28 cellular contexts compared by ENCODE assay signal in genomic region chr13:98228661-98229349, GRCh38. TPM values are rescaled to one million over a fixed set of nuclear protein-coding genes. Genes with fewer than 3 reads are reported as not detected.
DNase-seq lines count a peak whose midpoint lies in the region; ATAC-seq, FAIRE-seq and TF ChIP-seq lines count a peak whose summit lies in the region.
"Had no signal": no experiment of that assay in that cellular context is flagged by ENCODE, and none has a peak within 500 bp of the region (broad histone marks: within the 10 kb centered on the region; RNA-seq: fewer than 3 reads in every experiment).

No MANE protein-coding gene starts in this region.

- H3K27ac ChIP-seq in pancreas (no peak overlapping the region), right cardiac atrium (ENCODE audit: low read length) (no peak overlapping the region)
- H3K27ac ChIP-seq: HL-60, prostate gland, SK-N-MC, testis had no signal

- 65 to 66% methylated on average over 3 of the region's 3 CpGs for WGBS in pancreas, 2 donors
- WGBS in right cardiac atrium, result 74% methylated on average over 3 of the region's 3 CpGs

- TF ChIP-seq CTCF in pancreas (IDR thresholded peaks at IDR 0.05), result no peak

- H3K27me3 ChIP-seq in adipocyte (replicated peaks; ENCODE audit: control insufficient read depth, insufficient read depth, low read length), result no peaks in the 10 kb centered on the region
- no peaks in the 10 kb centered on the region for H3K27me3 ChIP-seq in pancreas
- H3K27me3 ChIP-seq in right cardiac atrium (ENCODE audit: control insufficient read depth, insufficient read depth), result no peaks in the 10 kb centered on the region
- H3K27me3 ChIP-seq: testis had no signal

- H3K36me3 ChIP-seq in adipocyte (ENCODE audit: control insufficient read depth, insufficient read depth, low read length, severe bottlenecking) (no peaks in the 10 kb centered on the region), pancreas (no peaks in the 10 kb centered on the region)
- H3K36me3 ChIP-seq: prostate gland had no signal

- peak; percentile 81 for DNase-seq in GM03348 (ENCODE audit: low spot score)
- DNase-seq in adipocyte (ENCODE audit: low read depth), result peak; percentile 79
- peak; percentile 48 for DNase-seq in fibroblast of the conjunctiva (ENCODE audit: low read depth)
- no peak for DNase-seq in pancreas
- DNase-seq in right cardiac atrium, result no peak
- DNase-seq in central memory CD4-positive, alpha-beta T cell, result no peak
- no peak for DNase-seq in NK-92 (lab: John Stamatoyannopoulos, UW; ENCODE audit: unreplicated experiment)
- DNase-seq: activated CD4-positive, CD25-positive, alpha-beta regulatory T cell treated with anti-CD3 and anti-CD28 coated beads, Interleukin-2, amount 50 U/mL, for 72 hours; activated CD8-positive, alpha-beta T cell treated with anti-CD3 and anti-CD28 coated beads for 36 hours; caudate nucleus; CD4-positive, CD25-positive, alpha-beta regulatory T cell; DND-41; Karpas-422; kidney; NCI-H1436; NCI-H345; stimulated activated naive CD8-positive, alpha-beta T cell treated with anti-CD3 and anti-CD28 coated beads, Interleukin-15, Interleukin-2, amounts not matched to agents 100 U/mL and 50 U/mL, for 24 hours; T-helper 17 cell; testis had no signal

- H3K9me3 ChIP-seq in adipocyte (ENCODE audit: control insufficient read depth, low read length), result no peaks in the 10 kb centered on the region
- H3K9me3 ChIP-seq in pancreas, result no peaks in the 10 kb centered on the region
- no peaks in the 10 kb centered on the region for H3K9me3 ChIP-seq in right cardiac atrium (ENCODE audit: control insufficient read depth, low read length)
- H3K9me3 ChIP-seq: prostate gland, testis had no signal

- ATAC-seq in pancreas (peak in 3 of 4 donors; percentile 21 to 32 (median 23)), right cardiac atrium (no peak), HG03520 (IDR thresholded peaks at IDR 0.05; ENCODE audit: unreplicated experiment) (no peak)
- ATAC-seq: activated CD8-positive, alpha-beta T cell treated with anti-CD3 and anti-CD28 coated beads for 36 hours; HCT116; stimulated activated naive CD8-positive, alpha-beta T cell treated with anti-CD3 and anti-CD28 coated beads, Interleukin-15, Interleukin-2, amounts not matched to agents 100 U/mL and 50 U/mL, for 24 hours; T-helper 17 cell had no signal

- peak overlapping the region; percentile 47 for H3K9ac ChIP-seq in adipocyte (ENCODE audit: low read length)

- H3K4me3 ChIP-seq in adipocyte (ENCODE audit: low read length), result peak overlapping the region; percentile 43
- H3K4me3 ChIP-seq in pancreas, result no peak overlapping the region
- H3K4me3 ChIP-seq in right cardiac atrium (ENCODE audit: low read length), result no peak overlapping the region
- H3K4me3 ChIP-seq: prostate gland, SK-N-MC, testis had no signal

- no peak for FAIRE-seq in pancreas (lab: Jason Lieb, UNC)
- FAIRE-seq: kidney, urothelium cell line had no signal

- H3K4me1 ChIP-seq in adipocyte (ENCODE audit: control insufficient read depth, insufficient read depth, low read length) (peaks cover 26% of the 10 kb centered on the region), pancreas (peaks cover 8 to 11% (median 8%) of the 10 kb centered on the region in 3 donors), right cardiac atrium (ENCODE audit: control insufficient read depth, insufficient read depth, low read length) (no peaks in the 10 kb centered on the region)
- H3K4me1 ChIP-seq: testis had no signal

- intact Hi-C loops in pancreas (cut with DNase I), result no loop called here
- intact Hi-C loops in right cardiac atrium (cut with DNase I), result no loop called here

RNA-seq across cellular contexts. Expression of gene RNF113B, which starts 51.7 kb away (rescaled TPM):
- not detected for total RNA-seq in pancreas
- not detected for polyA plus RNA-seq in pancreas
- not detected for total RNA-seq in right cardiac atrium
- not detected for polyA plus RNA-seq in right cardiac atrium
- total RNA-seq: activated CD8-positive, alpha-beta T cell treated with anti-CD3 and anti-CD28 coated beads for 36 hours; CD4-positive, CD25-positive, alpha-beta regulatory T cell; dermis microvascular lymphatic vessel endothelial cell; fibroblast of lung; kidney; T-helper 17 cell had no signal
- polyA plus RNA-seq: AG04450; CD4-positive, CD25-positive, alpha-beta regulatory T cell; fibroblast of lung had no signal

Comparison
In these comparisons a context has a peak if more than half of its experiments do, and no peak if none do; other contexts are left out.
1. DNase-seq: peak in GM03348 (single experiment), adipocyte (single experiment) and fibroblast of the conjunctiva (single experiment); none in pancreas (0 of 6), right cardiac atrium (0 of 3), central memory CD4-positive, alpha-beta T cell (single experiment) and NK-92 (single experiment).
2. ATAC-seq: peak in pancreas (3 of 4); none in right cardiac atrium (0 of 2) and HG03520 (single experiment).